ENCODE assay signal across 14 cellular contexts in genomic region chr15:28380053-28380452, GRCh38. TPM values are rescaled to one million over a fixed set of nuclear protein-coding genes. Genes with fewer than 3 reads are reported as not detected.
"Had no signal": no experiment of that assay in that cellular context is flagged by ENCODE, and none has a peak within 500 bp of the region (broad histone marks: within the 10 kb centered on the region; RNA-seq: fewer than 3 reads in every experiment).

No MANE protein-coding gene starts in this region.

RNA-seq across cellular contexts. Expression of gene GOLGA8F, which starts 1.6 kb away (rescaled TPM):
- total RNA-seq: activated B cell treated with CpG ODN at 0.5 μM for 24 hours; activated CD8-positive, alpha-beta memory T cell treated with anti-CD3 and anti-CD28 coated beads for 36 hours; activated T-helper 2 cell treated with anti-CD3 and anti-CD28 coated beads, Interferon-gamma antibody, Interleukin-2, Interleukin-4, amounts not matched to agents 10 μg/mL and 5 μg/mL and 100 μg/mL, durations not matched to agents 14 hours and 24 hours and 36 hours; adrenal gland; aorta; astrocyte; body of pancreas; breast epithelium; cardiac septum; T-helper 1 cell treated with Interleukin-12 subunit alpha and Interleukin-12 subunit beta and Interleukin-4 antibody, amounts not matched to agents 30 ng/mL and 1 ng/mL, for 36 hours; T-helper 17 cell; T-helper 2 cell treated with Interferon-gamma antibody and Interleukin-4, amounts not matched to agents 100 ng/mL and 5 ng/mL, for 36 hours had no signal

RNA-seq across cellular contexts. Expression of gene GOLGA6L24, which starts 22.2 kb away (rescaled TPM):
- total RNA-seq: activated B cell treated with CpG ODN at 0.5 μM for 24 hours; activated CD8-positive, alpha-beta memory T cell treated with anti-CD3 and anti-CD28 coated beads for 36 hours; activated T-helper 2 cell treated with anti-CD3 and anti-CD28 coated beads, Interferon-gamma antibody, Interleukin-2, Interleukin-4, amounts not matched to agents 10 μg/mL and 5 μg/mL and 100 μg/mL, durations not matched to agents 14 hours and 24 hours and 36 hours; adrenal gland; aorta; astrocyte; body of pancreas; breast epithelium; cardiac septum; cerebellum; T-cell; T-helper 1 cell treated with Interleukin-12 subunit alpha and Interleukin-12 subunit beta and Interleukin-4 antibody, amounts not matched to agents 30 ng/mL and 1 ng/mL, for 36 hours; T-helper 17 cell; T-helper 2 cell treated with Interferon-gamma antibody and Interleukin-4, amounts not matched to agents 100 ng/mL and 5 ng/mL, for 36 hours had no signal
